Comparison of ENCODE assay signal across 14 cellular contexts in the genomic region with DNA sequence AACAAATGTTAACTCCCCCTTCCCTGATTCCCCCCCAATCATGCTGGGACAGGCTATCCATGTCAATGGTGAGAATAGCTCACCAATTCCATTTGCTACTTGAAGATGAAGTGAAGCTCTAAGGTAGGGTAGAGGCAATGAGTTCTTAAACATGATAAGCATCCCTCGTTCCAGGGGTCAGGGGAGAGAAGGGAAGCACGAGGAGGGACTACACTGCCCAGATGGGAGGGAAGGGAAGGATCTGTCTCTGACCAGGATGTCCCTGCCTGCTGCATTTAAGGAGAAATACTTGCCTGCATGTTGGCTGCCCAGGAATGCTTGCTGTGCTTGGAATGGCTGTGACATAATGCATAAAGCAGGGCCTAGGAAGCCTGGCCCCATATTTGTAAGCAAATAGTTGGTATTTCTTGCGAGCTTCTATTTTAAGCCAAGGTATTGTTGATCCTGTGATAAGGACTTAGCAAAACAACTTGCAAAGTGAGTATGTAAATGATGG.
A peak's percentile ranks its signal among the peaks of the same experiment; 100 is the strongest.
DNase-seq lines count a peak whose midpoint lies in the region; ATAC-seq and TF ChIP-seq lines count a peak whose summit lies in the region.
"Had no signal": no experiment of that assay in that cellular context is flagged by ENCODE, and none has a peak within 500 bp of the region (broad histone marks: within the 10 kb centered on the region; RNA-seq: fewer than 3 reads in every experiment).

No MANE protein-coding gene starts in this region.

- ATAC-seq in HG02852 (IDR thresholded peaks at IDR 0.05; ENCODE audit: unreplicated experiment): peak; percentile 4
- no peak for ATAC-seq in PC-3
- ATAC-seq: naive thymus-derived CD4-positive, alpha-beta T cell had no signal

- POLR2A ChIA-PET in PC-3 (lab: Charles Lee; ENCODE audit: unreplicated experiment): no interaction called here

- H3K79me2 ChIP-seq in PC-3 (ENCODE audit: low read length): no peaks in the 10 kb centered on the region

- DNase-seq in AG20443 (ENCODE audit: low spot score): peak; percentile 64
- peak; percentile 35 to 36 for DNase-seq in cardiac fibroblast (ENCODE audit: low read depth in 2 of 2)
- peak; percentile 55 for DNase-seq in myocyte (ENCODE audit: low read depth)
- DNase-seq in NCI-H2107 treated with DMSO at 0.1 percent for 48 hours (lab: John Stamatoyannopoulos, UW; ENCODE audit: unreplicated experiment): no peak
- no peak for DNase-seq in PC-3
- DNase-seq in amygdala (lab: John Stamatoyannopoulos, UW): no peak
- no peak for DNase-seq in type B pancreatic cell (ENCODE audit: extremely low spot score, unreplicated experiment)
- DNase-seq: Calu3; effector memory CD4-positive, alpha-beta T cell; hippocampal formation; naive thymus-derived CD4-positive, alpha-beta T cell; stimulated activated CD4-positive, alpha-beta T cell treated with anti-CD3 and anti-CD28 coated beads, Interleukin-12 subunit alpha, Interleukin-12 subunit beta, amount 100 ng/mL, for 4 hours had no signal

- no peak for TF ChIP-seq CTCF in cardiac fibroblast (IDR thresholded peaks at IDR 0.05; ENCODE audit: low read depth, low read length)
- no peak for TF ChIP-seq CTCF in PC-3 (conservative IDR thresholded peaks at IDR 0.05; ENCODE audit: low read depth, low read length)
- no peak for TF ChIP-seq CTCF in type B pancreatic cell (conservative IDR thresholded peaks at IDR 0.05)

- CTCF ChIA-PET in PC-3 (lab: Charles Lee): no interaction called here

- no peaks in the 10 kb centered on the region for H3K9me2 ChIP-seq in PC-3 (replicated peaks; ENCODE audit: low read length)

- BruUV-seq in PC-3 (replicated peaks; lab: Mats Ljungman, UMichigan): no TSS peak

- H3K4me2 ChIP-seq in PC-3 (ENCODE audit: low read length): no peak overlapping the region

- H3K4me3 ChIP-seq in cardiac fibroblast (replicated peaks in 1 of 2; ENCODE audit: low read depth in 2 of 2, low read length in 2 of 2): no peak overlapping the region
- H3K4me3 ChIP-seq in PC-3 (ENCODE audit: low read length): no peak overlapping the region

- H3K9ac ChIP-seq in PC-3 (ENCODE audit: low read length): no peak overlapping the region

- H3F3A ChIP-seq in PC-3 (ENCODE audit: low read length, unreplicated experiment): no peaks in the 10 kb centered on the region

- H4K20me1 ChIP-seq in PC-3 (ENCODE audit: low read length): no peaks in the 10 kb centered on the region

- no peak overlapping the region for H3K27ac Mint-ChIP-seq in type B pancreatic cell
- H3K27ac Mint-ChIP-seq: activated naive CD4-positive, alpha-beta T cell treated with anti-CD3 and anti-CD28 coated beads, Interleukin-2, amount 50 U/mL, for 24 hours had no signal

- H3K4me1 ChIP-seq in PC-3 (ENCODE audit: insufficient read depth, low read length): no peaks in the 10 kb centered on the region

- H3K27me3 Mint-ChIP-seq in type B pancreatic cell: no peaks in the 10 kb centered on the region
- H3K27me3 Mint-ChIP-seq: activated naive CD4-positive, alpha-beta T cell treated with anti-CD3 and anti-CD28 coated beads, Interleukin-2, amount 50 U/mL, for 24 hours; naive thymus-derived CD4-positive, alpha-beta T cell had no signal

- H3K27me3 ChIP-seq in PC-3 (ENCODE audit: low read length): no peaks in the 10 kb centered on the region

- no peaks in the 10 kb centered on the region for H3K4me1 Mint-ChIP-seq in type B pancreatic cell (ENCODE audit: unreplicated experiment)

- H3K9me3 Mint-ChIP-seq in type B pancreatic cell: no peaks in the 10 kb centered on the region
- H3K9me3 Mint-ChIP-seq: activated naive CD4-positive, alpha-beta T cell treated with anti-CD3 and anti-CD28 coated beads, Interleukin-2, amount 50 U/mL, for 24 hours had no signal

- H3K4me3 Mint-ChIP-seq in type B pancreatic cell: no peak overlapping the region
- H3K4me3 Mint-ChIP-seq: activated naive CD4-positive, alpha-beta T cell treated with anti-CD3 and anti-CD28 coated beads, Interleukin-2, amount 50 U/mL, for 24 hours had no signal

- H3K27ac ChIP-seq in PC-3 (ENCODE audit: low read length): no peak overlapping the region

- peaks cover 19% of the 10 kb centered on the region for H3K36me3 Mint-ChIP-seq in type B pancreatic cell

- intact Hi-C loops in PC-3 (cut with micrococcal nuclease): no loop called here

- H3K36me3 ChIP-seq in PC-3 (ENCODE audit: low read depth, low read length): peaks cover 29% of the 10 kb centered on the region; the same call in 1 of the 2 replicates

- H2AFZ ChIP-seq in PC-3 (ENCODE audit: low read length): no peak overlapping the region

- H3K9me3 ChIP-seq in PC-3 (ENCODE audit: low read length): no peaks in the 10 kb centered on the region

Comparison
In these comparisons a context has a peak if more than half of its experiments do, and no peak if none do; other contexts are left out.
1. DNase-seq: peak in AG20443 (single experiment), cardiac fibroblast (2 of 2) and myocyte (single experiment); none in NCI-H2107 treated with DMSO at 0.1 percent for 48 hours (single experiment), PC-3 (single experiment), amygdala (0 of 56) and type B pancreatic cell (single experiment).